Comparison of ENCODE assay signal across 31 cellular contexts in the genomic region with DNA sequence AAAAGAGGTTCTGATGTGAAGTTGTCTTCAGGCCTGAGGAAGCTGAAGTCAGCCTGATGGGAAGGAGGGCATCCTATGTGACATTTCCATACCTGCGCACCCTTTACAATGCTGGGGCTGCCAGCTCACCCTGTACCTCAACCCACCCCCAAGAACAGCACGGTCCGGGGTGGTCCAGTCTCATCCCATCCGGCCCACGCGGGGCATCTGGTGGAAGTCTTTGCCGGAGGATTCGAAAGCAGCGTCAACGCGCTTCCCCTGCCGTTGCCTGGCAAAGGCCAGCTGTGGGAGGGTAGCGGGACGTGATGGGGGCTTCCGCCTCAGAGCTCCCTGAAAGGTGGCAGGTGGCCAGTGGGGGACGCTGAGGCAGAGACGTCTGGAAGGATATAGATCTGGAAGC.
"Had no signal": no experiment of that assay in that cellular context is flagged by ENCODE, and none has a peak within 500 bp of the region (broad histone marks: within the 10 kb centered on the region; RNA-seq: fewer than 3 reads in every experiment).

No MANE protein-coding gene starts in this region.

- H3K36me3 ChIP-seq: breast epithelium, MG63, Peyer's patch had no signal

- H3K4me3 ChIP-seq: body of pancreas, breast epithelium, MG63, Peyer's patch had no signal

- H3K27me3 Mint-ChIP-seq: activated CD4-positive, alpha-beta T cell treated with anti-CD3 and anti-CD28 coated beads, Interleukin-2, amount 10 ng/mL, durations not matched to agents 24 days and 14 days; activated CD8-positive, alpha-beta T cell treated with anti-CD3 and anti-CD28 coated beads for 36 hours; activated T-helper 17 cell treated with anti-CD3 and anti-CD28 coated beads, Interleukin-2, amount 50 U/mL, for 72 hours had no signal

- DNase-seq: activated CD4-positive, alpha-beta T cell treated with anti-CD3 and anti-CD28 coated beads, Interleukin-2, amount 10 ng/mL, durations not matched to agents 24 days and 14 days; activated CD4-positive, alpha-beta T cell treated with anti-CD3 and anti-CD28 coated beads, Interleukin-2, amount 50 U/mL, for 4 hours; activated CD8-positive, alpha-beta T cell treated with anti-CD3 and anti-CD28 coated beads for 36 hours; activated effector memory CD4-positive, alpha-beta T cell treated with anti-CD3 and anti-CD28 coated beads, Interleukin-2, amount 50 U/mL, for 16 hours; activated naive CD4-positive, alpha-beta T cell; activated naive CD4-positive, alpha-beta T cell treated with anti-CD3 and anti-CD28 coated beads, Interleukin-2, amount 50 U/mL, for 16 hours; activated naive CD8-positive, alpha-beta T cell treated with anti-CD3 and anti-CD28 coated beads for 36 hours; activated T-cell treated with anti-CD3 and anti-CD28 coated beads, Interleukin-2, amount 50 U/mL, for 1 hour; activated T-cell treated with anti-CD3 and anti-CD28 coated beads, Interleukin-2, amount 50 U/mL, for 72 hours; amygdala; body of pancreas; Kasumi-1; KBM-7; MG63; NCI-H1048; NCI-H1105 treated with DMSO at 0.1 percent for 48 hours; NCI-H1436; NCI-H1694; NCI-H1930; NCI-H2081 treated with DMSO at 0.1 percent for 48 hours; NCI-H226; NCI-H446 treated with DMSO at 0.1 percent for 48 hours; NCI-H524; PC-3; Peyer's patch; SIG-M5 had no signal

- H3K4me1 ChIP-seq: body of pancreas, breast epithelium, Peyer's patch had no signal

- ATAC-seq: activated CD8-positive, alpha-beta T cell treated with anti-CD3 and anti-CD28 coated beads for 36 hours; activated T-cell treated with anti-CD3 and anti-CD28 coated beads, Interleukin-2, amount 50 U/mL, for 72 hours; activated T-helper 17 cell treated with anti-CD3 and anti-CD28 coated beads, Interleukin-2, amount 50 U/mL, for 72 hours; body of pancreas; PC-3; Right ventricle myocardium inferior had no signal

- H3K27ac Mint-ChIP-seq: activated CD4-positive, alpha-beta T cell treated with anti-CD3 and anti-CD28 coated beads, Interleukin-2, amount 10 ng/mL, durations not matched to agents 24 days and 14 days; activated CD8-positive, alpha-beta T cell treated with anti-CD3 and anti-CD28 coated beads for 36 hours; activated naive CD8-positive, alpha-beta T cell treated with anti-CD3 and anti-CD28 coated beads for 36 hours; activated T-cell treated with anti-CD3 and anti-CD28 coated beads, Interleukin-2, amount 50 U/mL, for 72 hours; activated T-helper 17 cell treated with anti-CD3 and anti-CD28 coated beads, Interleukin-2, amount 50 U/mL, for 72 hours; T-helper 2 cell treated with Interferon-gamma antibody and Interleukin-4, amounts not matched to agents 5 μg/mL and 100 μg/mL, for 36 hours had no signal

- H3K4me1 Mint-ChIP-seq: activated CD4-positive, alpha-beta T cell treated with anti-CD3 and anti-CD28 coated beads, Interleukin-2, amount 10 ng/mL, durations not matched to agents 24 days and 14 days; activated naive CD8-positive, alpha-beta T cell treated with anti-CD3 and anti-CD28 coated beads for 36 hours; activated T-helper 17 cell treated with anti-CD3 and anti-CD28 coated beads, Interleukin-2, amount 50 U/mL, for 72 hours had no signal

- H3K27me3 ChIP-seq: body of pancreas, breast epithelium, MG63, Peyer's patch had no signal

- H3K36me3 Mint-ChIP-seq: activated naive CD8-positive, alpha-beta T cell treated with anti-CD3 and anti-CD28 coated beads for 36 hours had no signal

- H3K9me3 ChIP-seq: body of pancreas, breast epithelium, MG63, Peyer's patch had no signal

- H3K4me3 Mint-ChIP-seq: activated CD4-positive, alpha-beta T cell treated with anti-CD3 and anti-CD28 coated beads, Interleukin-2, amount 10 ng/mL, durations not matched to agents 24 days and 14 days; activated CD8-positive, alpha-beta T cell treated with anti-CD3 and anti-CD28 coated beads for 36 hours; activated naive CD8-positive, alpha-beta T cell treated with anti-CD3 and anti-CD28 coated beads for 36 hours; activated T-cell treated with anti-CD3 and anti-CD28 coated beads, Interleukin-2, amount 50 U/mL, for 72 hours; activated T-helper 17 cell treated with anti-CD3 and anti-CD28 coated beads, Interleukin-2, amount 50 U/mL, for 72 hours; T-helper 2 cell treated with Interferon-gamma antibody and Interleukin-4, amounts not matched to agents 5 μg/mL and 100 μg/mL, for 36 hours had no signal

- H3K27ac ChIP-seq: body of pancreas, breast epithelium, Peyer's patch, RWPE1 had no signal
